ENCODE assay signal across 2 cellular contexts in the genomic region with DNA sequence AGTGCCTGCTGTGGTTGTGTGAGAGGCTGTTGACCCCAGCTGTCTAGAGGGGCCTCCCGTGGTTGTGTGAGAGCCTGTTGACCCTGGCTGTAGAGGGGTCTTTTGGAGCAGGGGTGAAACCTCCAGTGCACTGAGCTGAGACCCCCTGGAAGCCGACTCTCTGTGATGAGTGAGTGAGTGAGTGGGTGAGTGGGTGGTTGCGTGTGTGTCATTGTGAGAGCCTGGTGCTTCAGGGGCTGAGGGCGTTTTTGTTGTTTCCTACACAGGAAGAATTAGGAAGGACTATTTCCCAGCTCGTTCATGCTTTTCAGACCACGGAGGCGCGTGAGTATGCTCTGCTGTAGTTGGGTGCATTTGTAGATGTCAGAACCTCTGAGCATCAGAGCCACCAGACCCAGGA.
TF ChIP-seq lines count a peak whose summit lies in the region.

No MANE protein-coding gene starts in this region.

TF ChIP-seq in GM12878, 131 proteins besides CTCF, POLR2A, EP300 and RAD21 (continues in another document):
- TF ChIP-seq CBX3 (IDR thresholded peaks at IDR 0.05; ENCODE audit: borderline replicate concordance, low read depth) (no peak), HDAC6 (IDR thresholded peaks at IDR 0.05; ENCODE audit: unreplicated experiment) (no peak), NFYA (IDR thresholded peaks at IDR 0.05; ENCODE audit: borderline replicate concordance, low read depth, low read length) (no peak), SMAD1 (IDR thresholded peaks at IDR 0.05; ENCODE audit: low read depth, partially characterized antibody) (no peak), CHD2 (IDR thresholded peaks at IDR 0.05; ENCODE audit: borderline replicate concordance, low read depth, low read length) (no peak), FOS (IDR thresholded peaks at IDR 0.05; ENCODE audit: borderline replicate concordance, extremely low read depth, insufficient read length) (no peak)
- TF ChIP-seq, protein P1, sequence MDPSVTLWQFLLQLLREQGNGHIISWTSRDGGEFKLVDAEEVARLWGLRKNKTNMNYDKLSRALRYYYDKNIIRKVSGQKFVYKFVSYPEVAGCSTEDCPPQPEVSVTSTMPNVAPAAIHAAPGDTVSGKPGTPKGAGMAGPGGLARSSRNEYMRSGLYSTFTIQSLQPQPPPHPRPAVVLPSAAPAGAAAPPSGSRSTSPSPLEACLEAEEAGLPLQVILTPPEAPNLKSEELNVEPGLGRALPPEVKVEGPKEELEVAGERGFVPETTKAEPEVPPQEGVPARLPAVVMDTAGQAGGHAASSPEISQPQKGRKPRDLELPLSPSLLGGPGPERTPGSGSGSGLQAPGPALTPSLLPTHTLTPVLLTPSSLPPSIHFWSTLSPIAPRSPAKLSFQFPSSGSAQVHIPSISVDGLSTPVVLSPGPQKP (IDR thresholded peaks at IDR 0.05; ENCODE audit: low read depth, low read length): no peak
- TF ChIP-seq, protein P2, sequence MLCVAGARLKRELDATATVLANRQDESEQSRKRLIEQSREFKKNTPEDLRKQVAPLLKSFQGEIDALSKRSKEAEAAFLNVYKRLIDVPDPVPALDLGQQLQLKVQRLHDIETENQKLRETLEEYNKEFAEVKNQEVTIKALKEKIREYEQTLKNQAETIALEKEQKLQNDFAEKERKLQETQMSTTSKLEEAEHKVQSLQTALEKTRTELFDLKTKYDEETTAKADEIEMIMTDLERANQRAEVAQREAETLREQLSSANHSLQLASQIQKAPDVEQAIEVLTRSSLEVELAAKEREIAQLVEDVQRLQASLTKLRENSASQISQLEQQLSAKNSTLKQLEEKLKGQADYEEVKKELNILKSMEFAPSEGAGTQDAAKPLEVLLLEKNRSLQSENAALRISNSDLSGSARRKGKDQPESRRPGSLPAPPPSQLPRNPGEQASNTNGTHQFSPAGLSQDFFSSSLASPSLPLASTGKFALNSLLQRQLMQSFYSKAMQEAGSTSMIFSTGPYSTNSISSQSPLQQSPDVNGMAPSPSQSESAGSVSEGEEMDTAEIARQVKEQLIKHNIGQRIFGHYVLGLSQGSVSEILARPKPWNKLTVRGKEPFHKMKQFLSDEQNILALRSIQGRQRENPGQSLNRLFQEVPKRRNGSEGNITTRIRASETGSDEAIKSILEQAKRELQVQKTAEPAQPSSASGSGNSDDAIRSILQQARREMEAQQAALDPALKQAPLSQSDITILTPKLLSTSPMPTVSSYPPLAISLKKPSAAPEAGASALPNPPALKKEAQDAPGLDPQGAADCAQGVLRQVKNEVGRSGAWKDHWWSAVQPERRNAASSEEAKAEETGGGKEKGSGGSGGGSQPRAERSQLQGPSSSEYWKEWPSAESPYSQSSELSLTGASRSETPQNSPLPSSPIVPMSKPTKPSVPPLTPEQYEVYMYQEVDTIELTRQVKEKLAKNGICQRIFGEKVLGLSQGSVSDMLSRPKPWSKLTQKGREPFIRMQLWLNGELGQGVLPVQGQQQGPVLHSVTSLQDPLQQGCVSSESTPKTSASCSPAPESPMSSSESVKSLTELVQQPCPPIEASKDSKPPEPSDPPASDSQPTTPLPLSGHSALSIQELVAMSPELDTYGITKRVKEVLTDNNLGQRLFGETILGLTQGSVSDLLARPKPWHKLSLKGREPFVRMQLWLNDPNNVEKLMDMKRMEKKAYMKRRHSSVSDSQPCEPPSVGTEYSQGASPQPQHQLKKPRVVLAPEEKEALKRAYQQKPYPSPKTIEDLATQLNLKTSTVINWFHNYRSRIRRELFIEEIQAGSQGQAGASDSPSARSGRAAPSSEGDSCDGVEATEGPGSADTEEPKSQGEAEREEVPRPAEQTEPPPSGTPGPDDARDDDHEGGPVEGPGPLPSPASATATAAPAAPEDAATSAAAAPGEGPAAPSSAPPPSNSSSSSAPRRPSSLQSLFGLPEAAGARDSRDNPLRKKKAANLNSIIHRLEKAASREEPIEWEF (IDR thresholded peaks at IDR 0.05; ENCODE audit: insufficient replicate concordance, low read depth, low read length): no peak
- TF ChIP-seq, protein P3, sequence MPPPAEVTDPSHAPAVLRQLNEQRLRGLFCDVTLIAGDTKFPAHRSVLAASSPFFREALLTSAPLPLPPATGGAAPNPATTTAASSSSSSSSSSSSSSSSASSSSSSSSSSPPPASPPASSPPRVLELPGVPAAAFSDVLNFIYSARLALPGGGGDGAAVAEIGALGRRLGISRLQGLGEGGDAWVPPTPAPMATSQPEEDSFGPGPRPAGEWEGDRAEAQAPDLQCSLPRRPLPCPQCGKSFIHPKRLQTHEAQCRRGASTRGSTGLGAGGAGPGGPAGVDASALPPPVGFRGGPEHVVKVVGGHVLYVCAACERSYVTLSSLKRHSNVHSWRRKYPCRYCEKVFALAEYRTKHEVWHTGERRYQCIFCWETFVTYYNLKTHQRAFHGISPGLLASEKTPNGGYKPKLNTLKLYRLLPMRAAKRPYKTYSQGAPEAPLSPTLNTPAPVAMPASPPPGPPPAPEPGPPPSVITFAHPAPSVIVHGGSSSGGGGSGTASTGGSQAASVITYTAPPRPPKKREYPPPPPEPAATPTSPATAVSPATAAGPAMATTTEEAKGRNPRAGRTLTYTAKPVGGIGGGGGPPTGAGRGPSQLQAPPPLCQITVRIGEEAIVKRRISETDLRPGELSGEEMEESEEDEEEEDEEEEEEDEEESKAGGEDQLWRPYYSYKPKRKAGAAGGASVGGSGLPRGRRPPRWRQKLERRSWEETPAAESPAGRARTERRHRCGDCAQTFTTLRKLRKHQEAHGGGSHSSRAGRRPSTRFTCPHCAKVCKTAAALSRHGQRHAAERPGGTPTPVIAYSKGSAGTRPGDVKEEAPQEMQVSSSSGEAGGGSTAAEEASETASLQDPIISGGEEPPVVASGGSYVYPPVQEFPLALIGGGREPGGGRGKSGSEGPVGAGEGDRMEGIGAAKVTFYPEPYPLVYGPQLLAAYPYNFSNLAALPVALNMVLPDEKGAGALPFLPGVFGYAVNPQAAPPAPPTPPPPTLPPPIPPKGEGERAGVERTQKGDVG (CRISPR knock-in tag; IDR thresholded peaks at IDR 0.05): no peak

TF ChIP-seq in SK-N-SH treated with all-trans-retinoic acid at 6 μM for 48 hours, 23 proteins besides CTCF, POLR2A, EP300 and RAD21:
- TF ChIP-seq ZNF565 (CRISPR knock-in tag; conservative IDR thresholded peaks at IDR 0.05; ENCODE audit: low read depth) (no peak), RARB (CRISPR knock-in tag; IDR thresholded peaks at IDR 0.05) (no peak), ZFP3 (CRISPR knock-in tag; IDR thresholded peaks at IDR 0.05) (no peak), BACH2 (CRISPR knock-in tag; IDR thresholded peaks at IDR 0.05; ENCODE audit: borderline replicate concordance) (no peak), TCF4 (CRISPR knock-in tag; IDR thresholded peaks at IDR 0.05; ENCODE audit: borderline replicate concordance) (no peak), ZNF70 (CRISPR knock-in tag; IDR thresholded peaks at IDR 0.05) (no peak), OSR1 (CRISPR knock-in tag; IDR thresholded peaks at IDR 0.05) (no peak), ZFP30 (CRISPR knock-in tag; IDR thresholded peaks at IDR 0.05) (no peak), ZC3H10 (CRISPR knock-in tag; IDR thresholded peaks at IDR 0.05) (no peak), ISL1 (CRISPR knock-in tag; IDR thresholded peaks at IDR 0.05) (no peak), ESRRG (CRISPR knock-in tag; IDR thresholded peaks at IDR 0.05) (no peak), PPARA (CRISPR knock-in tag; IDR thresholded peaks at IDR 0.05; ENCODE audit: borderline replicate concordance) (no peak), SNAI2 (CRISPR knock-in tag; IDR thresholded peaks at IDR 0.05) (no peak)
- TF ChIP-seq, protein P4, sequence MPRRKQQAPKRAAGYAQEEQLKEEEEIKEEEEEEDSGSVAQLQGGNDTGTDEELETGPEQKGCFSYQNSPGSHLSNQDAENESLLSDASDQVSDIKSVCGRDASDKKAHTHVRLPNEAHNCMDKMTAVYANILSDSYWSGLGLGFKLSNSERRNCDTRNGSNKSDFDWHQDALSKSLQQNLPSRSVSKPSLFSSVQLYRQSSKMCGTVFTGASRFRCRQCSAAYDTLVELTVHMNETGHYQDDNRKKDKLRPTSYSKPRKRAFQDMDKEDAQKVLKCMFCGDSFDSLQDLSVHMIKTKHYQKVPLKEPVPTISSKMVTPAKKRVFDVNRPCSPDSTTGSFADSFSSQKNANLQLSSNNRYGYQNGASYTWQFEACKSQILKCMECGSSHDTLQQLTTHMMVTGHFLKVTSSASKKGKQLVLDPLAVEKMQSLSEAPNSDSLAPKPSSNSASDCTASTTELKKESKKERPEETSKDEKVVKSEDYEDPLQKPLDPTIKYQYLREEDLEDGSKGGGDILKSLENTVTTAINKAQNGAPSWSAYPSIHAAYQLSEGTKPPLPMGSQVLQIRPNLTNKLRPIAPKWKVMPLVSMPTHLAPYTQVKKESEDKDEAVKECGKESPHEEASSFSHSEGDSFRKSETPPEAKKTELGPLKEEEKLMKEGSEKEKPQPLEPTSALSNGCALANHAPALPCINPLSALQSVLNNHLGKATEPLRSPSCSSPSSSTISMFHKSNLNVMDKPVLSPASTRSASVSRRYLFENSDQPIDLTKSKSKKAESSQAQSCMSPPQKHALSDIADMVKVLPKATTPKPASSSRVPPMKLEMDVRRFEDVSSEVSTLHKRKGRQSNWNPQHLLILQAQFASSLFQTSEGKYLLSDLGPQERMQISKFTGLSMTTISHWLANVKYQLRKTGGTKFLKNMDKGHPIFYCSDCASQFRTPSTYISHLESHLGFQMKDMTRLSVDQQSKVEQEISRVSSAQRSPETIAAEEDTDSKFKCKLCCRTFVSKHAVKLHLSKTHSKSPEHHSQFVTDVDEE (CRISPR knock-in tag; IDR thresholded peaks at IDR 0.05): no peak
- TF ChIP-seq, protein P5, sequence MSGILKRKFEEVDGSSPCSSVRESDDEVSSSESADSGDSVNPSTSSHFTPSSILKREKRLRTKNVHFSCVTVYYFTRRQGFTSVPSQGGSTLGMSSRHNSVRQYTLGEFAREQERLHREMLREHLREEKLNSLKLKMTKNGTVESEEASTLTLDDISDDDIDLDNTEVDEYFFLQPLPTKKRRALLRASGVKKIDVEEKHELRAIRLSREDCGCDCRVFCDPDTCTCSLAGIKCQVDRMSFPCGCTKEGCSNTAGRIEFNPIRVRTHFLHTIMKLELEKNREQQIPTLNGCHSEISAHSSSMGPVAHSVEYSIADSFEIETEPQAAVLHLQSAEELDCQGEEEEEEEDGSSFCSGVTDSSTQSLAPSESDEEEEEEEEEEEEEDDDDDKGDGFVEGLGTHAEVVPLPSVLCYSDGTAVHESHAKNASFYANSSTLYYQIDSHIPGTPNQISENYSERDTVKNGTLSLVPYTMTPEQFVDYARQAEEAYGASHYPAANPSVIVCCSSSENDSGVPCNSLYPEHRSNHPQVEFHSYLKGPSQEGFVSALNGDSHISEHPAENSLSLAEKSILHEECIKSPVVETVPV (CRISPR knock-in tag; IDR thresholded peaks at IDR 0.05): no peak
TF ChIP-seq in SK-N-SH treated with all-trans-retinoic acid at 6 μM for 48 hours: peak in this region for 0.
